10 cellular contexts compared by ENCODE assay signal in genomic region chr5:164132358-164132757, GRCh38.
"Had no signal": no experiment of that assay in that cellular context is flagged by ENCODE, and none has a peak within 500 bp of the region (broad histone marks: within the 10 kb centered on the region; RNA-seq: fewer than 3 reads in every experiment).

No MANE protein-coding gene starts in this region.

- ATAC-seq: GM23338, HCT116 had no signal

- H3K4me3 ChIP-seq: GM23248, GM23338, HAP-1 had no signal

- H3K36me3 ChIP-seq: HAP-1 had no signal

- H3K9me3 ChIP-seq: HAP-1 had no signal

- H3K27ac Mint-ChIP-seq: GM23338, HFFc6 had no signal

- H2AFZ ChIP-seq: GM23248, GM23338 had no signal

- FAIRE-seq: H1, H54 had no signal

- H3K4me1 Mint-ChIP-seq: GM23338 had no signal

- H3K27ac ChIP-seq: GM23248 had no signal

- H3K4me1 ChIP-seq: HAP-1 had no signal

- H3K9ac ChIP-seq: GM23248 had no signal

- H3K4me3 Mint-ChIP-seq: GM23338, HFFc6 had no signal

- DNase-seq: GM23248, GOT3, H7, HCEC 1CT, HFFc6 had no signal

- H3K4me2 ChIP-seq: GM23338 had no signal
